Comparison of ENCODE assay signal across 1 cellular context in the genomic region with DNA sequence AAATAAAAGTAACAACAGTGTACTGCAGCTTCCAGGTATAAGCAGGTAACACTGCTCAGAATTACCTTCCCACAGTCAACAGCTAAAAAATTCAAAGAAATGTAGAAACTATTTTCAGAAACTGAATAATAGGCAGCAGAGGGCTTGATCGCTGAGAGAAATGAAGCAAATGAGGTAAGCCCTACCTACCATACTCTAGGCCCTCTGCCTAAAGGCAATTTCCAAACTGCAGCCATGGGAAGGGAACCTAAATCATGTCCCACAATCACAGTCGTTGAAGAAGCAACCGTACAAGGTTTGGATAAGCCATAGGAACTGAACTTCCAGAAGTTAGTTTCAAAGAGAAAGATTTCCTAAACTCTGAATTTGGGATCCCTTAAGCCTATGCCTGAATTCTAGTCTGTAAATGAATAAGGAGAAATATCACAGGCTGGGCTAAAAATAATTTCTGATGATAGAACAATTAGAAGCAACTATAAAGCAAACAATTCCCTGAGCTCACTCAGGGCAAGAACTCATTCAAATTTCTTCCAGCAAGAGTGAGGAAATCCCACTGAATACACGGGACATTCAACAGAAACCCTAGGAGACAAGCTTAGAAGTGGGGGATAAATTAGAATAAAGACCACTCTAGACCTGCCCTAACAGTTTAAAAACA.
TF ChIP-seq lines count a peak whose summit lies in the region.

No MANE protein-coding gene starts in this region.

TF ChIP-seq in HCT116, 20 proteins besides CTCF, POLR2A, EP300 and RAD21:
- TF ChIP-seq ZNF274 (IDR thresholded peaks at IDR 0.05; ENCODE audit: low read depth, low read length) (no peak), SRF (IDR thresholded peaks at IDR 0.05; ENCODE audit: low read depth) (no peak), SP1 (IDR thresholded peaks at IDR 0.05; ENCODE audit: low read depth) (no peak), EGR1 (IDR thresholded peaks at IDR 0.05; ENCODE audit: low read depth) (no peak)
TF ChIP-seq in HCT116: peak in this region for 0.
